In the genomic region with DNA sequence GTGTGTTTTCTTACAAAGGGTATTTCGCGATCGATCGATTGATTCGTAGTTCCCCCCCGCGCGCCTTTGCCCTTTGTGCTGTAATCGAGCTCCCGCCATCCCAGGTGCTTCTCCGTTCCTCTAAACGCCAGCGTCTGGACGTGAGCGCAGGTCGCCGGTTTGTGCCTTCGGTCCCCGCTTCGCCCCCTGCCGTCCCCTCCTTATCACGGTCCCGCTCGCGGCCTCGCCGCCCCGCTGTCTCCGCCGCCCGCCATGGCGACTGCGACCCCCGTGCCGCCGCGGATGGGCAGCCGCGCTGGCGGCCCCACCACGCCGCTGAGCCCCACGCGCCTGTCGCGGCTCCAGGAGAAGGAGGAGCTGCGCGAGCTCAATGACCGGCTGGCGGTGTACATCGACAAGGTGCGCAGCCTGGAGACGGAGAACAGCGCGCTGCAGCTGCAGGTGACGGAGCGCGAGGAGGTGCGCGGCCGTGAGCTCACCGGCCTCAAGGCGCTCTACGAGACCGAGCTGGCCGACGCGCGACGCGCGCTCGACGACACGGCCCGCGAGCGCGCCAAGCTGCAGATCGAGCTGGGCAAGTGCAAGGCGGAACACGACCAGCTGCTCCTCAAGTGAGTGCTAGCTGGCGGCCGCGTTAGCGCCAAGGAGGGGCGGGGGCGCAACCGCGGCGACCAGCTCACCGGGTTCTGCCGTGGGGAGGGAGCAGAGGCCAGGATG, we compare ENCODE assay signal across 8 cellular contexts. TPM values are rescaled to one million over a fixed set of nuclear protein-coding genes. Genes with fewer than 3 reads are reported as not detected.
DNase-seq lines count a peak whose midpoint lies in the region; ATAC-seq and TF ChIP-seq lines count a peak whose summit lies in the region.

No MANE protein-coding gene starts in this region.

- H3K9me3 Mint-ChIP-seq in activated T-cell treated with anti-CD3 and anti-CD28 coated beads, Interleukin-2, amount 50 U/mL, for 4 hours, result no peaks in the 10 kb centered on the region

- H3K4me1 ChIP-seq in muscle layer of duodenum (ENCODE audit: control insufficient read depth in 1 of 2, insufficient read depth in 2 of 2, low read length in 2 of 2), result no peaks in the 10 kb centered on the region

- peaks cover 35% of the 10 kb centered on the region for H3K4me1 Mint-ChIP-seq in activated T-cell treated with anti-CD3 and anti-CD28 coated beads, Interleukin-2, amount 50 U/mL, for 4 hours (ENCODE audit: low read depth)

- TF ChIP-seq POLR2A in GM10847 (IDR thresholded peaks at IDR 0.05; ENCODE audit: extremely low read depth, insufficient read length), result peak; percentile 36

- ATAC-seq in HG02588 (IDR thresholded peaks at IDR 0.05; ENCODE audit: unreplicated experiment) (peak; percentile 21), esophagus mucosa (peak; percentile 76)
- ATAC-seq in activated T-cell treated with anti-CD3 and anti-CD28 coated beads, Interleukin-2, amount 50 U/mL, for 4 hours, result peak; percentile 29 to 36

- H3K27ac ChIP-seq in muscle layer of duodenum (ENCODE audit: low read length), result peak overlapping the region; percentile 60

- peak overlapping the region; percentile 94 for H3K4me3 Mint-ChIP-seq in activated T-cell treated with anti-CD3 and anti-CD28 coated beads, Interleukin-2, amount 50 U/mL, for 4 hours

- no peaks in the 10 kb centered on the region for H3K9me3 ChIP-seq in muscle layer of duodenum (ENCODE audit: control insufficient read depth in 1 of 2, low read length in 2 of 2)

- H3K27me3 Mint-ChIP-seq in activated T-cell treated with anti-CD3 and anti-CD28 coated beads, Interleukin-2, amount 50 U/mL, for 4 hours (ENCODE audit: low read depth), result no peaks in the 10 kb centered on the region

- peak overlapping the region; percentile 55 to 81 for H3K4me3 ChIP-seq in muscle layer of duodenum (ENCODE audit: low read depth in 1 of 2, low read length in 2 of 2)

- H3K36me3 ChIP-seq in muscle layer of duodenum (ENCODE audit: control insufficient read depth in 1 of 2, insufficient read depth in 2 of 2, low read length in 2 of 2), result no peaks in the 10 kb centered on the region

- H3K27me3 ChIP-seq in muscle layer of duodenum (ENCODE audit: low read depth, low read length), result no peaks in the 10 kb centered on the region

- H3K36me3 Mint-ChIP-seq in activated T-cell treated with anti-CD3 and anti-CD28 coated beads, Interleukin-2, amount 50 U/mL, for 4 hours (ENCODE audit: insufficient read depth), result no peaks in the 10 kb centered on the region

- peak; percentile 82 for DNase-seq in NCI-H748 (lab: John Stamatoyannopoulos, UW; ENCODE audit: unreplicated experiment)
- DNase-seq in activated T-cell treated with anti-CD3 and anti-CD28 coated beads, Interleukin-2, amount 50 U/mL, for 4 hours, result peak; percentile 48
- DNase-seq in stimulated activated CD8-positive, alpha-beta memory T cell treated with anti-CD3 and anti-CD28 coated beads, Interleukin-7, amount 100 ng/mL, for 1 hour (ENCODE audit: low read depth in 2 of 2), result peak; percentile 16 to 20
- no peak for DNase-seq in GM19238 (ENCODE audit: insufficient read length, low spot score)

RNA-seq across cellular contexts. Expression of a gene that starts 0.5 kb away (rescaled TPM):
- total RNA-seq in activated T-cell treated with anti-CD3 and anti-CD28 coated beads, Interleukin-2, amount 50 U/mL, for 4 hours, result 100 to 1,000 TPM; 113 to 137 (median 118) TPM
- 34.1 TPM for total RNA-seq in esophagus mucosa

Comparison
In these comparisons a context has a peak if more than half of its experiments do, and no peak if none do; other contexts are left out.
1. ATAC-seq: peak in every context shown above with its lines; median percentile 76 in esophagus mucosa; 32 in activated T-cell treated with anti-CD3 and anti-CD28 coated beads, Interleukin-2, amount 50 U/mL, for 4 hours; 21 in HG02588.